In the genomic region with DNA sequence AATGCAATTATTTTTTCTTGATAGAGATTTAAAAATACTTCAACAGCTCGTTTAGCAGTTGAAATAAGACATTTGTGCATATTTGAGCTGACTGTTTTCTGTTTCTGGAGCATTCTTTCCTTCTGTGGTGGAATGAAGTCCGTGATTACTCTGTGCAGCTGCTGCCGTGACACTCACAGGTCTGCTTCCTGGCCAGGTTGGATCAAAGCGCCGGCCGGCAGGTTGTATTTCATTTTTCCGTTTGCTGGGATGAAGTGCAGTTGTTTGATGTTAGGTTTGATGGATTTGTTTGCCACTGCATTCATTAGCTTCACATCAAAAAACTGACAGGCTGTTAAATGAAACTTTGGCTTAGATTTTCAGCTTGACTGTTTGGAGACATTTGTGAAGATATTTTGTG, we compare ENCODE assay signal across 31 cellular contexts.
DNase-seq lines count a peak whose midpoint lies in the region; ATAC-seq and TF ChIP-seq lines count a peak whose summit lies in the region.
"Had no signal": no experiment of that assay in that cellular context is flagged by ENCODE, and none has a peak within 500 bp of the region (broad histone marks: within the 10 kb centered on the region; RNA-seq: fewer than 3 reads in every experiment).

No MANE protein-coding gene starts in this region.

- H2BK12ac ChIP-seq in trophoblast cell (ENCODE audit: low read length) = no peak overlapping the region

- H3K27me3 Mint-ChIP-seq in GM23338 (ENCODE audit: insufficient read depth, low read depth, poor library complexity) = peaks cover 2% of the 10 kb centered on the region
- H3K27me3 Mint-ChIP-seq: activated naive CD4-positive, alpha-beta T cell treated with anti-CD3 and anti-CD28 coated beads, Interleukin-2, amount 50 U/mL, for 24 hours; activated T-helper 17 cell treated with anti-CD3 and anti-CD28 coated beads, Interleukin-2, amount 50 U/mL, for 72 hours; T-helper 17 cell had no signal

- H3K9me2 ChIP-seq in GM23338 (ENCODE audit: insufficient read depth) = no peaks in the 10 kb centered on the region

- H4K8ac ChIP-seq in trophoblast cell (ENCODE audit: low read depth, low read length) = no peak overlapping the region

- no peaks in the 10 kb centered on the region for H3K79me1 ChIP-seq in trophoblast cell (ENCODE audit: low read length)

- no peak overlapping the region for H3K4me3 Mint-ChIP-seq in GM23338
- H3K4me3 Mint-ChIP-seq: activated naive CD4-positive, alpha-beta T cell treated with anti-CD3 and anti-CD28 coated beads, Interleukin-2, amount 50 U/mL, for 24 hours; activated T-helper 17 cell treated with anti-CD3 and anti-CD28 coated beads, Interleukin-2, amount 50 U/mL, for 72 hours; HFFc6; stimulated activated effector memory CD8-positive, alpha-beta T cell treated with anti-CD3 and anti-CD28 coated beads, Interleukin-12 subunit alpha, Interleukin-12 subunit beta, amount 100 ng/mL, for 72 hours; T-helper 17 cell had no signal

- H4K91ac ChIP-seq in trophoblast cell (ENCODE audit: low read depth, low read length) = no peak overlapping the region

- H3K9ac ChIP-seq in trophoblast cell (ENCODE audit: low read length) (no peak overlapping the region), smooth muscle cell (ENCODE audit: low read depth) (no peak overlapping the region)
- H3K9ac ChIP-seq: BLaER1 treated with 17β-estradiol and CSF1 and Interleukin-3, amounts not matched to agents 10 nM and 100 nM; KMS-11 had no signal

- H3K4me2 ChIP-seq in GM23338 (no peak overlapping the region), trophoblast cell (ENCODE audit: low read length) (no peak overlapping the region), smooth muscle cell (no peak overlapping the region)
- H3K4me2 ChIP-seq: BLaER1 treated with 17β-estradiol and CSF1 and Interleukin-3, amounts not matched to agents 10 nM and 100 nM; KMS-11 had no signal

- H3K4me3 ChIP-seq in GM23338 (no peak overlapping the region), trophoblast cell (ENCODE audit: low read depth, low read length) (no peak overlapping the region), smooth muscle cell (no peak overlapping the region)
- H3K4me3 ChIP-seq: BLaER1 treated with 17β-estradiol and CSF1 and Interleukin-3, amounts not matched to agents 10 nM and 100 nM; breast epithelium; gastrocnemius medialis; left ventricle myocardium inferior; psoas muscle; sigmoid colon had no signal

- H3F3A ChIP-seq in GM23338 (replicated peaks; ENCODE audit: low read depth) = no peaks in the 10 kb centered on the region
- H3F3A ChIP-seq in smooth muscle cell (ENCODE audit: low read depth) = no peaks in the 10 kb centered on the region

- no peak overlapping the region for H2AK5ac ChIP-seq in trophoblast cell (ENCODE audit: low read length)

- H3K4ac ChIP-seq in trophoblast cell (ENCODE audit: low read depth, low read length) = no peak overlapping the region

- H3K36me3 ChIP-seq in GM23338 (ENCODE audit: insufficient read depth) (no peaks in the 10 kb centered on the region), trophoblast cell (ENCODE audit: control insufficient read depth in 1 of 2, insufficient read depth in 2 of 2, low read length in 2 of 2) (no peaks in the 10 kb centered on the region), smooth muscle cell (ENCODE audit: low read depth) (peaks cover 7% of the 10 kb centered on the region)
- H3K36me3 ChIP-seq: breast epithelium had no signal

- H3K9me3 ChIP-seq in trophoblast cell (ENCODE audit: insufficient read depth, low read depth, low read length) = no peaks in the 10 kb centered on the region
- H3K9me3 ChIP-seq in smooth muscle cell (replicated peaks; ENCODE audit: low read depth) = no peaks in the 10 kb centered on the region
- H3K9me3 ChIP-seq: BLaER1 treated with 17β-estradiol and CSF1 and Interleukin-3, amounts not matched to agents 10 nM and 100 nM; breast epithelium; gastrocnemius medialis; left ventricle myocardium inferior; neutrophil; psoas muscle; sigmoid colon had no signal

- DNase-seq in GM23338 (ENCODE audit: low spot score) = no peak
- DNase-seq in NCI-H69 (lab: John Stamatoyannopoulos, UW) = peak; percentile 45
- DNase-seq in left kidney (ENCODE audit: low read depth, low spot score) = peak; percentile 90
- DNase-seq in trophoblast cell = peak; percentile 22 to 59
- DNase-seq in NCI-H1092 (lab: John Stamatoyannopoulos, UW) = no peak
- DNase-seq in smooth muscle cell (lab: John Stamatoyannopoulos, UW; ENCODE audit: unreplicated experiment) = no peak
- no peak for DNase-seq in occipital lobe (lab: John Stamatoyannopoulos, UW)
- DNase-seq in posterior cingulate gyrus = no peak
- DNase-seq: activated CD4-positive, alpha-beta T cell treated with anti-CD3 and anti-CD28 coated beads, Interleukin-2, amount 50 U/mL, for 48 hours; activated CD8-positive, alpha-beta memory T cell treated with anti-CD3 and anti-CD28 coated beads, Interleukin-2, amount 50 U/mL, for 48 hours; amniotic stem cell; DMS153; gastrocnemius medialis; HFFc6; left ventricle myocardium inferior; MM.1S; NCI-H2029; NCI-H526; psoas muscle; sigmoid colon; stimulated activated CD4-positive, alpha-beta T cell treated with anti-CD3 and anti-CD28 coated beads, Interleukin-15, amount 100 ng/mL, for 24 hours; T-helper 17 cell had no signal

- intact Hi-C loops in posterior cingulate gyrus (cut with DNase I) = no loop called here

- H3K27me3 ChIP-seq in GM23338 (ENCODE audit: insufficient read depth) (no peaks in the 10 kb centered on the region), trophoblast cell (ENCODE audit: insufficient read depth, low read length) (no peaks in the 10 kb centered on the region), smooth muscle cell (ENCODE audit: low read depth) (no peaks in the 10 kb centered on the region)
- H3K27me3 ChIP-seq: BLaER1 treated with 17β-estradiol and CSF1 and Interleukin-3, amounts not matched to agents 10 nM and 100 nM; breast epithelium; gastrocnemius medialis; neutrophil; sigmoid colon had no signal

- H3K9me3 Mint-ChIP-seq in GM23338 = no peaks in the 10 kb centered on the region
- H3K9me3 Mint-ChIP-seq: activated naive CD4-positive, alpha-beta T cell treated with anti-CD3 and anti-CD28 coated beads, Interleukin-2, amount 50 U/mL, for 24 hours; activated T-helper 17 cell treated with anti-CD3 and anti-CD28 coated beads, Interleukin-2, amount 50 U/mL, for 72 hours; HFFc6; stimulated activated effector memory CD8-positive, alpha-beta T cell treated with anti-CD3 and anti-CD28 coated beads, Interleukin-12 subunit alpha, Interleukin-12 subunit beta, amount 100 ng/mL, for 72 hours had no signal

- H3K18ac ChIP-seq in trophoblast cell (ENCODE audit: low read length) = no peak overlapping the region

- H3K36me3 Mint-ChIP-seq in GM23338 (ENCODE audit: low read depth) = no peaks in the 10 kb centered on the region

- no CpG with 5 or more reads among the region's 7 CpGs for WGBS in trophoblast cell (ENCODE audit: extremely low coverage, insufficient coverage, insufficient read length)
- 79% methylated on average over 7 of the region's 7 CpGs for WGBS in smooth muscle cell (ENCODE audit: low lambda C conversion rate)

- H3K23ac ChIP-seq in trophoblast cell (ENCODE audit: low read length) = no peak overlapping the region

- TF ChIP-seq CTCF in GM23338 (conservative IDR thresholded peaks at IDR 0.05; ENCODE audit: low read depth in 2 of 2) (no peak), smooth muscle cell (IDR thresholded peaks at IDR 0.05; ENCODE audit: borderline replicate concordance, insufficient read depth, poor library complexity, severe bottlenecking) (no peak)

- H2BK120ac ChIP-seq in trophoblast cell (ENCODE audit: insufficient read depth, low read length, poor library complexity) = no peak overlapping the region

- no peaks in the 10 kb centered on the region for H4K20me1 ChIP-seq in GM23338 (replicated peaks; ENCODE audit: insufficient read depth)
- peaks cover 63% of the 10 kb centered on the region for H4K20me1 ChIP-seq in smooth muscle cell (ENCODE audit: low read depth)

- H3K79me2 ChIP-seq in GM23338 (replicated peaks; ENCODE audit: insufficient read depth) (no peaks in the 10 kb centered on the region; the same call in 1 of the 2 replicates), trophoblast cell (ENCODE audit: control insufficient read depth, insufficient read depth, low read length, poor library complexity) (no peaks in the 10 kb centered on the region), smooth muscle cell (ENCODE audit: low read depth) (no peaks in the 10 kb centered on the region)

- H3K4me1 Mint-ChIP-seq in GM23338 = peaks cover 22% of the 10 kb centered on the region

- H3K4me1 ChIP-seq in GM23338 (ENCODE audit: insufficient read depth) (peaks cover 3% of the 10 kb centered on the region; the same call in 1 of the 2 replicates), trophoblast cell (ENCODE audit: control insufficient read depth in 1 of 2, insufficient read depth in 2 of 2, low read length in 2 of 2) (no peaks in the 10 kb centered on the region), smooth muscle cell (ENCODE audit: low read depth) (no peaks in the 10 kb centered on the region)
- H3K4me1 ChIP-seq: breast epithelium, psoas muscle had no signal

- H4K12ac ChIP-seq in trophoblast cell (ENCODE audit: low read depth, low read length) = no peak overlapping the region

- H3K27ac Mint-ChIP-seq in GM23338 = no peak overlapping the region
- H3K27ac Mint-ChIP-seq: activated naive CD4-positive, alpha-beta T cell treated with anti-CD3 and anti-CD28 coated beads, Interleukin-2, amount 50 U/mL, for 24 hours; HFFc6 had no signal

- H2BK5ac ChIP-seq in trophoblast cell (ENCODE audit: low read depth, low read length, poor library complexity) = no peak overlapping the region

- H3K27ac ChIP-seq in GM23338 (ENCODE audit: low read depth) = peak overlapping the region; percentile 29; the same call in 1 of the 2 replicates
- no peak overlapping the region for H3K27ac ChIP-seq in trophoblast cell (ENCODE audit: low read depth, low read length)
- H3K27ac ChIP-seq in smooth muscle cell (ENCODE audit: low read depth) = no peak overlapping the region
- H3K27ac ChIP-seq: BLaER1 treated with 17β-estradiol and CSF1 and Interleukin-3, amounts not matched to agents 10 nM and 100 nM; breast epithelium; gastrocnemius medialis; KMS-11; left ventricle myocardium inferior; neutrophil; psoas muscle; sigmoid colon had no signal

- H3K14ac ChIP-seq in trophoblast cell (ENCODE audit: low read length) = no peak overlapping the region

- ATAC-seq in GM23338 = no peak
- ATAC-seq: activated T-helper 17 cell treated with anti-CD3 and anti-CD28 coated beads, Interleukin-2, amount 50 U/mL, for 72 hours; gastrocnemius medialis; Right ventricle myocardium inferior; SK-N-SH treated with all-trans-retinoic acid at 6 μM for 48 hours; stimulated activated effector memory CD8-positive, alpha-beta T cell treated with anti-CD3 and anti-CD28 coated beads, Interleukin-12 subunit alpha, Interleukin-12 subunit beta, amount 100 ng/mL, for 72 hours; T-helper 17 cell had no signal

- H2AFZ ChIP-seq in GM23338 = no peak overlapping the region
- no peak overlapping the region for H2AFZ ChIP-seq in trophoblast cell (ENCODE audit: insufficient read depth, low read length, poor library complexity)
- H2AFZ ChIP-seq in smooth muscle cell (ENCODE audit: low read depth) = no peak overlapping the region

TF ChIP-seq in GM23338, 12 proteins besides CTCF, POLR2A, EP300 and RAD21 (continues in another document):
- TF ChIP-seq ZNF331 (CRISPR knock-in tag; IDR thresholded peaks at IDR 0.05; ENCODE audit: low read depth) = no peak
- TF ChIP-seq EZH2phosphoT487 (IDR thresholded peaks at IDR 0.05; ENCODE audit: unreplicated experiment) = no peak
- no peak for TF ChIP-seq POLR2AphosphoS5 (IDR thresholded peaks at IDR 0.05; ENCODE audit: low read depth)

Comparison
In these comparisons a context has a peak if more than half of its experiments do, and no peak if none do; other contexts are left out.
1. DNase-seq: peak in NCI-H69 (single experiment), left kidney (single experiment) and trophoblast cell (2 of 2); none in GM23338 (single experiment), NCI-H1092 (single experiment), smooth muscle cell (single experiment), occipital lobe (single experiment) and posterior cingulate gyrus (0 of 10).